ENCODE assay signal across 1 cellular context in the genomic region with DNA sequence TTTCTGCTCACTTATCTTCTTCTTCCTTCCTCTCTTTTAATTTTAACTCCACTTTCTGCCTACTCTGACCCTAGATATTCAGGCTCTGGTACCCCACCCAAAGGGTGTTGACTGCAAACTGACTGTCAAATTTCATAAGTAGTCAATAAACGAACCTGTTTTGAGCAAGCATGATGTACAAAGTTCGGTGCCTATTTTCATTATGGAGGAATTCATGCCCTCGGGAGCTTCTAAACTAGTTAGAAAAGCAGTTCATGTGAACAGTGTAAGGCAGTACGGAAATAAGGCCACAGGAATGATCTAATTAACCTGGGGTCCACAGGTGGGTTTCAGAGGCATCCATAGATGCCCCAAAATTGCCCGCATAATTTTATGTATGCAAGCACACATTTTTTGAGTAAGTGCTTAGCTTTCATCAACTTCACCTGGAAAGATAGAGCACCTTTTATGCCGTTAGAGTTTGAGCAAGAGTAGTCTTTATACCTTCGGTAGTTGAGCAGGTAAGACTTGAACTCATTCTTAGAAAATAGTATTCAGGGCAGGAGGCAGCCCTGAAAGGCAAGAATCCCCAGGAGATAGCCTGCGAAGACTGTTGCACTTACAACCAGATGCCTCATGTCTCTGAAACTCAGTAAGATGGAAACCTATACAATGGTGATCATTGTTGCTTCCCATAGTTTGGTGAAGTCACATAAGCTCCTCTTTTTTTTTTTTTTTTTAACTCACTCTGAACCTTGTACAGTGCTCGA.
TF ChIP-seq lines count a peak whose summit lies in the region.

No MANE protein-coding gene starts in this region.

TF ChIP-seq in HepG2, 621 proteins besides CTCF, POLR2A, EP300 and RAD21 (continued from another document):
- TF ChIP-seq, protein P1, sequence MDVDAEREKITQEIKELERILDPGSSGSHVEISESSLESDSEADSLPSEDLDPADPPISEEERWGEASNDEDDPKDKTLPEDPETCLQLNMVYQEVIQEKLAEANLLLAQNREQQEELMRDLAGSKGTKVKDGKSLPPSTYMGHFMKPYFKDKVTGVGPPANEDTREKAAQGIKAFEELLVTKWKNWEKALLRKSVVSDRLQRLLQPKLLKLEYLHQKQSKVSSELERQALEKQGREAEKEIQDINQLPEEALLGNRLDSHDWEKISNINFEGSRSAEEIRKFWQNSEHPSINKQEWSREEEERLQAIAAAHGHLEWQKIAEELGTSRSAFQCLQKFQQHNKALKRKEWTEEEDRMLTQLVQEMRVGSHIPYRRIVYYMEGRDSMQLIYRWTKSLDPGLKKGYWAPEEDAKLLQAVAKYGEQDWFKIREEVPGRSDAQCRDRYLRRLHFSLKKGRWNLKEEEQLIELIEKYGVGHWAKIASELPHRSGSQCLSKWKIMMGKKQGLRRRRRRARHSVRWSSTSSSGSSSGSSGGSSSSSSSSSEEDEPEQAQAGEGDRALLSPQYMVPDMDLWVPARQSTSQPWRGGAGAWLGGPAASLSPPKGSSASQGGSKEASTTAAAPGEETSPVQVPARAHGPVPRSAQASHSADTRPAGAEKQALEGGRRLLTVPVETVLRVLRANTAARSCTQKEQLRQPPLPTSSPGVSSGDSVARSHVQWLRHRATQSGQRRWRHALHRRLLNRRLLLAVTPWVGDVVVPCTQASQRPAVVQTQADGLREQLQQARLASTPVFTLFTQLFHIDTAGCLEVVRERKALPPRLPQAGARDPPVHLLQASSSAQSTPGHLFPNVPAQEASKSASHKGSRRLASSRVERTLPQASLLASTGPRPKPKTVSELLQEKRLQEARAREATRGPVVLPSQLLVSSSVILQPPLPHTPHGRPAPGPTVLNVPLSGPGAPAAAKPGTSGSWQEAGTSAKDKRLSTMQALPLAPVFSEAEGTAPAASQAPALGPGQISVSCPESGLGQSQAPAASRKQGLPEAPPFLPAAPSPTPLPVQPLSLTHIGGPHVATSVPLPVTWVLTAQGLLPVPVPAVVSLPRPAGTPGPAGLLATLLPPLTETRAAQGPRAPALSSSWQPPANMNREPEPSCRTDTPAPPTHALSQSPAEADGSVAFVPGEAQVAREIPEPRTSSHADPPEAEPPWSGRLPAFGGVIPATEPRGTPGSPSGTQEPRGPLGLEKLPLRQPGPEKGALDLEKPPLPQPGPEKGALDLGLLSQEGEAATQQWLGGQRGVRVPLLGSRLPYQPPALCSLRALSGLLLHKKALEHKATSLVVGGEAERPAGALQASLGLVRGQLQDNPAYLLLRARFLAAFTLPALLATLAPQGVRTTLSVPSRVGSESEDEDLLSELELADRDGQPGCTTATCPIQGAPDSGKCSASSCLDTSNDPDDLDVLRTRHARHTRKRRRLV (CRISPR knock-in tag; IDR thresholded peaks at IDR 0.05), result no peak
- no peak for TF ChIP-seq MED8 (CRISPR knock-in tag; IDR thresholded peaks at IDR 0.05; ENCODE audit: insufficient replicate concordance)
- peak; percentile 75 for TF ChIP-seq HNF4A (CRISPR knock-in tag; IDR thresholded peaks at IDR 0.05)
- TF ChIP-seq ZNF674 (CRISPR knock-in tag; IDR thresholded peaks at IDR 0.05; ENCODE audit: low read depth), result no peak
- no peak for TF ChIP-seq ZIK1 (CRISPR knock-in tag; IDR thresholded peaks at IDR 0.05; ENCODE audit: borderline replicate concordance, low read depth)
- TF ChIP-seq FOXC1 (CRISPR knock-in tag; IDR thresholded peaks at IDR 0.05; ENCODE audit: borderline replicate concordance), result no peak
- TF ChIP-seq ZNF614 (CRISPR knock-in tag; IDR thresholded peaks at IDR 0.05; ENCODE audit: borderline replicate concordance), result no peak
- no peak for TF ChIP-seq GATAD1 (CRISPR knock-in tag; IDR thresholded peaks at IDR 0.05)
- TF ChIP-seq ZNF3 (CRISPR knock-in tag; IDR thresholded peaks at IDR 0.05), result peak; percentile 89
- TF ChIP-seq, protein P2, sequence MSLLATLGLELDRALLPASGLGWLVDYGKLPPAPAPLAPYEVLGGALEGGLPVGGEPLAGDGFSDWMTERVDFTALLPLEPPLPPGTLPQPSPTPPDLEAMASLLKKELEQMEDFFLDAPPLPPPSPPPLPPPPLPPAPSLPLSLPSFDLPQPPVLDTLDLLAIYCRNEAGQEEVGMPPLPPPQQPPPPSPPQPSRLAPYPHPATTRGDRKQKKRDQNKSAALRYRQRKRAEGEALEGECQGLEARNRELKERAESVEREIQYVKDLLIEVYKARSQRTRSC (CRISPR knock-in tag; IDR thresholded peaks at IDR 0.05; ENCODE audit: low read depth), result no peak
- no peak for TF ChIP-seq ZNF619 (CRISPR knock-in tag; IDR thresholded peaks at IDR 0.05)
- TF ChIP-seq ZNF775 (CRISPR knock-in tag; IDR thresholded peaks at IDR 0.05; ENCODE audit: borderline replicate concordance), result no peak
- TF ChIP-seq FOXP1 (IDR thresholded peaks at IDR 0.05), result no peak
- TF ChIP-seq FOXP1 (CRISPR knock-in tag; IDR thresholded peaks at IDR 0.05), result peak; percentile 35; the same call in 1 of the 2 replicates
- no peak for TF ChIP-seq FOXK2 (IDR thresholded peaks at IDR 0.05)
- TF ChIP-seq, protein P3, sequence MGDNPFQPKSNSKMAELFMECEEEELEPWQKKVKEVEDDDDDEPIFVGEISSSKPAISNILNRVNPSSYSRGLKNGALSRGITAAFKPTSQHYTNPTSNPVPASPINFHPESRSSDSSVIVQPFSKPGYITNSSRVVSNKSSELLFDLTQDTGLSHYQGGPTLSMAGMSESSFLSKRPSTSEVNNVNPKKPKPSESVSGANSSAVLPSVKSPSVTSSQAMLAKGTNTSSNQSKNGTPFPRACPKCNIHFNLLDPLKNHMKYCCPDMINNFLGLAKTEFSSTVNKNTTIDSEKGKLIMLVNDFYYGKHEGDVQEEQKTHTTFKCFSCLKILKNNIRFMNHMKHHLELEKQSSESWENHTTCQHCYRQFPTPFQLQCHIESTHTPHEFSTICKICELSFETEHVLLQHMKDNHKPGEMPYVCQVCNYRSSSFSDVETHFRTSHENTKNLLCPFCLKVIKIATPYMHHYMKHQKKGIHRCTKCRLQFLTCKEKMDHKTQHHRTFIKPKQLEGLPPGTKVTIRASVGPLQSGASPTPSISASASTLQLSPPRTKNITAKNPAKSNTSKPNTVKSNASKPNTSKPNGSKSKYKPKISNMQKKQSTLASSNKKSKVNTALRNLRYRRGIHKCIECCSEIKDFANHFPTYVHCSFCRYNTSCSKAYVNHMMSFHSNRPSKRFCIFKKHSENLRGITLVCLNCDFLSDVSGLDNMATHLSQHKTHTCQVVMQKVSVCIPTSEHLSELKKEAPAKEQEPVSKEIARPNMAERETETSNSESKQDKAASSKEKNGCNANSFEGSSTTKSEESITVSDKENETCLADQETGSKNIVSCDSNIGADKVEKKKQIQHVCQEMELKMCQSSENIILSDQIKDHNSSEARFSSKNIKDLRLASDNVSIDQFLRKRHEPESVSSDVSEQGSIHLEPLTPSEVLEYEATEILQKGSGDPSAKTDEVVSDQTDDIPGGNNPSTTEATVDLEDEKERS (CRISPR knock-in tag; IDR thresholded peaks at IDR 0.05), result no peak
- TF ChIP-seq, protein P4, sequence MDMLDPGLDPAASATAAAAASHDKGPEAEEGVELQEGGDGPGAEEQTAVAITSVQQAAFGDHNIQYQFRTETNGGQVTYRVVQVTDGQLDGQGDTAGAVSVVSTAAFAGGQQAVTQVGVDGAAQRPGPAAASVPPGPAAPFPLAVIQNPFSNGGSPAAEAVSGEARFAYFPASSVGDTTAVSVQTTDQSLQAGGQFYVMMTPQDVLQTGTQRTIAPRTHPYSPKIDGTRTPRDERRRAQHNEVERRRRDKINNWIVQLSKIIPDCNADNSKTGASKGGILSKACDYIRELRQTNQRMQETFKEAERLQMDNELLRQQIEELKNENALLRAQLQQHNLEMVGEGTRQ (IDR thresholded peaks at IDR 0.05; ENCODE audit: low read depth, low read length), result no peak
- TF ChIP-seq, protein P4 (CRISPR knock-in tag; IDR thresholded peaks at IDR 0.05; ENCODE audit: borderline replicate concordance), result no peak
- TF ChIP-seq, protein P5, sequence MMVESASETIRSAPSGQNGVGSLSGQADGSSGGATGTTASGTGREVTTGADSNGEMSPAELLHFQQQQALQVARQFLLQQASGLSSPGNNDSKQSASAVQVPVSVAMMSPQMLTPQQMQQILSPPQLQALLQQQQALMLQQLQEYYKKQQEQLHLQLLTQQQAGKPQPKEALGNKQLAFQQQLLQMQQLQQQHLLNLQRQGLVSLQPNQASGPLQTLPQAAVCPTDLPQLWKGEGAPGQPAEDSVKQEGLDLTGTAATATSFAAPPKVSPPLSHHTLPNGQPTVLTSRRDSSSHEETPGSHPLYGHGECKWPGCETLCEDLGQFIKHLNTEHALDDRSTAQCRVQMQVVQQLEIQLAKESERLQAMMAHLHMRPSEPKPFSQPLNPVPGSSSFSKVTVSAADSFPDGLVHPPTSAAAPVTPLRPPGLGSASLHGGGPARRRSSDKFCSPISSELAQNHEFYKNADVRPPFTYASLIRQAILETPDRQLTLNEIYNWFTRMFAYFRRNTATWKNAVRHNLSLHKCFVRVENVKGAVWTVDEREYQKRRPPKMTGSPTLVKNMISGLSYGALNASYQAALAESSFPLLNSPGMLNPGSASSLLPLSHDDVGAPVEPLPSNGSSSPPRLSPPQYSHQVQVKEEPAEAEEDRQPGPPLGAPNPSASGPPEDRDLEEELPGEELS (CRISPR knock-in tag; IDR thresholded peaks at IDR 0.05), result peak; percentile 34; the same call in 1 of the 2 replicates
- TF ChIP-seq ZNF510 (CRISPR knock-in tag; IDR thresholded peaks at IDR 0.05; ENCODE audit: low read depth), result 0 out of 2 replicates have a peak, but pooled peaks have one; percentile 82
- TF ChIP-seq, protein P6, sequence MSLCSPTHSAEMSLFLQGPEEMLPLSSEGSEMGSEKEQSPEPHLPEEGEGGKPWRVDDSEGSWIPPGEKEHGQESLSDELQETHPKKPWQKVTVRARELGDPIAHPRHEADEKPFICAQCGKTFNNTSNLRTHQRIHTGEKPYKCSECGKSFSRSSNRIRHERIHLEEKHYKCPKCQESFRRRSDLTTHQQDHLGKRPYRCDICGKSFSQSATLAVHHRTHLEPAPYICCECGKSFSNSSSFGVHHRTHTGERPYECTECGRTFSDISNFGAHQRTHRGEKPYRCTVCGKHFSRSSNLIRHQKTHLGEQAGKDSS (CRISPR knock-in tag; IDR thresholded peaks at IDR 0.05; ENCODE audit: borderline replicate concordance, low read depth), result peak; percentile 69; the same call in 1 of the 2 replicates
- TF ChIP-seq HNF4G (IDR thresholded peaks at IDR 0.05; ENCODE audit: borderline replicate concordance, low read depth, low read length), result peak; percentile 44
- no peak for TF ChIP-seq HNF4G (CRISPR knock-in tag; IDR thresholded peaks at IDR 0.05; ENCODE audit: borderline replicate concordance, low read depth)
